Comparison of ENCODE assay signal across 8 cellular contexts in genomic region chr13:26011996-26012688, GRCh38.
A peak's percentile ranks its signal among the peaks of the same experiment; 100 is the strongest.
DNase-seq lines count a peak whose midpoint lies in the region; ATAC-seq lines count a peak whose summit lies in the region.

No MANE protein-coding gene starts in this region.

- intact Hi-C loops in head of caudate nucleus (cut with DNase I), result no loop called here

- DNase-seq in DMS53 treated with DMSO at 0.1 percent for 48 hours (lab: John Stamatoyannopoulos, UW; ENCODE audit: unreplicated experiment) (peak; percentile 11), activated T-cell treated with anti-CD3 and anti-CD28 coated beads for 48 hours (ENCODE audit: low read depth) (peak; percentile 32), head of caudate nucleus (peak in 35 of 42 donors; percentile 15 to 78 (median 60)), MV-4-11 (lab: John Stamatoyannopoulos, UW) (no peak)
- DNase-seq in stimulated activated CD4-positive, alpha-beta T cell treated with anti-CD3 and anti-CD28 coated beads, Interleukin-4, amount 100 ng/mL, for 4 hours, result peak; percentile 45 to 72

- no peak for ATAC-seq in GM19023 (IDR thresholded peaks at IDR 0.05; ENCODE audit: unreplicated experiment)
- ATAC-seq in GM21367 (IDR thresholded peaks at IDR 0.05; ENCODE audit: unreplicated experiment), result no peak
- no peak for ATAC-seq in HG02938 (IDR thresholded peaks at IDR 0.05; ENCODE audit: unreplicated experiment)
